In the genomic region with DNA sequence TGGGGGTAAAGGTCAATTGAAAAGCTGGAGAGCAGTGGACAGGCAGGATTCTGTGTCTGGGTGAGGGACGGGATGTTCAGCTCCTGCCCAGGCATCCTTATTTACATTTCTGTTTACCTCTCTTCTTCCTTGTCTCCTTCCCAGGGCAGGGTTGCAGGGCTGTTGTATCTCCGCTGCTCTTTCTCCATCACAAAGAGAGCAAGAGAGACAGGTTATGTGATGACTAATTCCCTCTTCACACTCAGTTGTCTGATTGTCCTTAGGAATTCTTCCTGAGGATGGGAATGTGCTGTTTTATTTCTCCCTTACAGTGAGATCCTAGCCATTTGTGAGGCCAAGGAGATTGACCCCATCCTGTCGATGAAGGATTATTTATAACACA, we compare ENCODE assay signal across 20 cellular contexts.
DNase-seq lines count a peak whose midpoint lies in the region; ATAC-seq, FAIRE-seq and TF ChIP-seq lines count a peak whose summit lies in the region.
"Had no signal": no experiment of that assay in that cellular context is flagged by ENCODE, and none has a peak within 500 bp of the region (broad histone marks: within the 10 kb centered on the region; RNA-seq: fewer than 3 reads in every experiment).

No MANE protein-coding gene starts in this region.

- H3K4me1 Mint-ChIP-seq in GM23338 (peaks cover 16% of the 10 kb centered on the region; the same call in 2 of the 3 replicates), endodermal cell (peaks cover 2% of the 10 kb centered on the region)

- in situ Hi-C loops in IMR-90 (cut with MboI; ENCODE audit: low sequenced_read_pairs): loop anchor here (5.0 kb wide), 1 partner anchor 48 kb away; no protein-coding TSS in a partner anchor

- H2BK15ac ChIP-seq in IMR-90 (ENCODE audit: low read depth, low read length): no peak overlapping the region

- H3K9ac ChIP-seq in IMR-90 (ENCODE audit: low read depth, low read length) (no peak overlapping the region), endodermal cell (ENCODE audit: extremely low read depth, low read length, poor library complexity, severe bottlenecking) (no peak overlapping the region), kidney (ENCODE audit: low read length in 2 of 2) (no peak overlapping the region)
- H3K9ac ChIP-seq: KMS-11 had no signal

- no peak overlapping the region for H3K4me3 ChIP-seq in GM23338
- H3K4me3 ChIP-seq in IMR-90 (ENCODE audit: insufficient read depth, low read depth, low read length): no peak overlapping the region
- no peak overlapping the region for H3K4me3 ChIP-seq in endodermal cell (ENCODE audit: low read length)
- H3K4me3 ChIP-seq in kidney (ENCODE audit: low read length in 2 of 2): no peak overlapping the region
- H3K4me3 ChIP-seq: GM12878, HAP-1 had no signal

- no peaks in the 10 kb centered on the region for H3F3A ChIP-seq in GM23338 (replicated peaks; ENCODE audit: low read depth)

- no peaks in the 10 kb centered on the region for H3K9me2 ChIP-seq in GM23338 (ENCODE audit: insufficient read depth)

- H3K9me1 ChIP-seq in IMR-90 (ENCODE audit: insufficient read depth, low read length): no peaks in the 10 kb centered on the region

- H3K36me3 Mint-ChIP-seq in GM23338 (ENCODE audit: low read depth): no peaks in the 10 kb centered on the region; the same call in 2 of the 3 replicates
- no peaks in the 10 kb centered on the region for H3K36me3 Mint-ChIP-seq in endodermal cell (ENCODE audit: low read depth)
- H3K36me3 Mint-ChIP-seq: CD4-positive, alpha-beta memory T cell had no signal

- H3K18ac ChIP-seq in IMR-90 (ENCODE audit: low read depth, low read length): no peak overlapping the region

- no TSS peak for BruUV-seq in IMR-90 (replicated peaks; lab: Mats Ljungman, UMichigan)

- H3K14ac ChIP-seq in IMR-90 (replicated peaks; ENCODE audit: low read depth, low read length): no peak overlapping the region

- TF ChIP-seq POLR2A in IMR-90 (IDR thresholded peaks at IDR 0.05; ENCODE audit: low read depth, low read length): no peak

- peak; percentile 32 for ATAC-seq in GM23338
- no peak for ATAC-seq in IMR-90 (ENCODE audit: low read depth)
- no peak for ATAC-seq in HG03520 (IDR thresholded peaks at IDR 0.05; ENCODE audit: unreplicated experiment)
- ATAC-seq in HG02798 (IDR thresholded peaks at IDR 0.05; ENCODE audit: poor library complexity, unreplicated experiment): no peak
- ATAC-seq: GM12878 had no signal

- H3K27me3 Mint-ChIP-seq in GM23338 (ENCODE audit: insufficient read depth, low read depth, poor library complexity) (peaks cover 99% of the 10 kb centered on the region), endodermal cell (ENCODE audit: insufficient read depth) (peaks cover 98% of the 10 kb centered on the region)
- H3K27me3 Mint-ChIP-seq: B cell had no signal

- intact Hi-C loops in IMR-90 (cut with micrococcal nuclease): no loop called here
- intact Hi-C loops in kidney (cut with DNase I): no loop called here

- H3K4me3 Mint-ChIP-seq in GM23338 (no peak overlapping the region), endodermal cell (no peak overlapping the region)
- H3K4me3 Mint-ChIP-seq: B cell; CD4-positive, alpha-beta memory T cell; IgD-negative memory B cell had no signal

- peaks cover 100% of the 10 kb centered on the region for H3K27me3 ChIP-seq in GM23338 (ENCODE audit: insufficient read depth)
- peaks cover 38% of the 10 kb centered on the region for H3K27me3 ChIP-seq in IMR-90 (ENCODE audit: control insufficient read depth, insufficient read depth, low read length)
- peaks cover 86% of the 10 kb centered on the region for H3K27me3 ChIP-seq in endodermal cell (ENCODE audit: control insufficient read depth, insufficient read depth, low read length, poor library complexity, severe bottlenecking)

- H3K27ac Mint-ChIP-seq in GM23338 (no peak overlapping the region), endodermal cell (no peak overlapping the region)
- H3K27ac Mint-ChIP-seq: B cell; CD4-positive, alpha-beta memory T cell; IgD-negative memory B cell had no signal

- H4K20me1 ChIP-seq in GM23338 (replicated peaks; ENCODE audit: insufficient read depth) (no peaks in the 10 kb centered on the region), IMR-90 (ENCODE audit: insufficient read depth, low read length) (no peaks in the 10 kb centered on the region)

- H3K79me1 ChIP-seq in IMR-90 (ENCODE audit: low read depth in 1 of 2, low read length in 2 of 2): no peaks in the 10 kb centered on the region

- H3K9me3 ChIP-seq in IMR-90 (ENCODE audit: control insufficient read depth, insufficient read depth, low read length) (no peaks in the 10 kb centered on the region), endodermal cell (ENCODE audit: control insufficient read depth, low read length) (no peaks in the 10 kb centered on the region), kidney (ENCODE audit: control insufficient read depth in 1 of 2, low read length in 2 of 2) (no peaks in the 10 kb centered on the region)
- H3K9me3 ChIP-seq: HAP-1 had no signal

- H2AFZ ChIP-seq in GM23338 (no peak overlapping the region), IMR-90 (replicated peaks; ENCODE audit: low read length, poor library complexity) (peak overlapping the region; percentile 21)

- H3K27ac ChIP-seq in GM23338 (ENCODE audit: low read depth) (no peak overlapping the region), IMR-90 (ENCODE audit: insufficient read depth, low read length) (no peak overlapping the region), endodermal cell (ENCODE audit: low read depth, low read length) (no peak overlapping the region), kidney (ENCODE audit: low read depth in 2 of 2, low read length in 2 of 2) (no peak overlapping the region)
- H3K27ac ChIP-seq: KMS-11 had no signal

- dilution Hi-C loops in IMR-90 (cut with HindIII; ENCODE audit: low sequenced_read_pairs, unreplicated experiment): no loop called here

- WGBS in IMR-90 (ENCODE audit: extremely low coverage in 2 of 2, insufficient read length in 1 of 2), 2 experiments: no CpG with 5 or more reads among the region's 3 CpGs
- WGBS in endodermal cell (ENCODE audit: insufficient coverage in 1 of 2, insufficient read length in 1 of 2), 2 experiments: 38 to 40% methylated on average over 1 to 2 of the region's 3 CpGs

- H4K5ac ChIP-seq in IMR-90 (ENCODE audit: low read depth, low read length): no peak overlapping the region

- no peak for TF ChIP-seq CTCF in GM23338 (conservative IDR thresholded peaks at IDR 0.05; ENCODE audit: low read depth in 2 of 2)
- TF ChIP-seq CTCF in IMR-90 (conservative IDR thresholded peaks at IDR 0.05; ENCODE audit: low read depth, low read length): no peak
- no peak for TF ChIP-seq CTCF in endodermal cell (conservative IDR thresholded peaks at IDR 0.05)
- TF ChIP-seq CTCF in kidney (IDR thresholded peaks at IDR 0.05; ENCODE audit: borderline replicate concordance, extremely low read depth, insufficient read depth): no peak

- no peak overlapping the region for H2AK5ac ChIP-seq in IMR-90 (ENCODE audit: low read depth, low read length)

- H3K36me3 ChIP-seq in GM23338 (ENCODE audit: insufficient read depth): no peaks in the 10 kb centered on the region
- no peaks in the 10 kb centered on the region for H3K36me3 ChIP-seq in IMR-90 (ENCODE audit: control insufficient read depth, insufficient read depth, low read length)
- no peaks in the 10 kb centered on the region for H3K36me3 ChIP-seq in endodermal cell (ENCODE audit: control insufficient read depth, insufficient read depth, low read length)
- no peaks in the 10 kb centered on the region for H3K36me3 ChIP-seq in kidney (ENCODE audit: control insufficient read depth in 1 of 2, insufficient read depth in 2 of 2, low read length in 2 of 2)
- H3K36me3 ChIP-seq: HAP-1 had no signal

- no peak overlapping the region for H3K56ac ChIP-seq in IMR-90 (ENCODE audit: extremely low read depth, insufficient read depth, low read length)

- H3K9me3 Mint-ChIP-seq in GM23338 (no peaks in the 10 kb centered on the region), endodermal cell (no peaks in the 10 kb centered on the region)
- H3K9me3 Mint-ChIP-seq: CD4-positive, alpha-beta memory T cell; IgD-negative memory B cell had no signal

- CTCF ChIA-PET in IMR-90 (lab: Yijun Ruan, JAX): no interaction called here

- POLR2A ChIA-PET in IMR-90 (lab: Charles Lee; ENCODE audit: unreplicated experiment): no interaction called here

- no peak overlapping the region for H2AK9ac ChIP-seq in IMR-90 (replicated peaks; ENCODE audit: low read depth, low read length, poor library complexity)

- H4K91ac ChIP-seq in IMR-90 (ENCODE audit: insufficient read depth, low read depth, low read length): no peak overlapping the region

- TF ChIP-seq RAD21 in IMR-90 (IDR thresholded peaks at IDR 0.05; ENCODE audit: low read length): no peak

- H3K4ac ChIP-seq in IMR-90 (ENCODE audit: low read depth, low read length): no peak overlapping the region

- H3K23ac ChIP-seq in IMR-90 (ENCODE audit: low read depth, low read length): no peak overlapping the region

- no peak overlapping the region for H2BK5ac ChIP-seq in IMR-90 (ENCODE audit: low read depth, low read length, poor library complexity, severe bottlenecking)

- H3K4me1 ChIP-seq in GM23338 (ENCODE audit: insufficient read depth): no peaks in the 10 kb centered on the region
- no peaks in the 10 kb centered on the region for H3K4me1 ChIP-seq in IMR-90 (ENCODE audit: control insufficient read depth, insufficient read depth, low read length)
- H3K4me1 ChIP-seq in endodermal cell (ENCODE audit: control insufficient read depth, insufficient read depth, low read length): no peaks in the 10 kb centered on the region
- H3K4me1 ChIP-seq in kidney (ENCODE audit: control insufficient read depth in 1 of 2, insufficient read depth in 1 of 2, low read depth in 1 of 2, low read length in 2 of 2): no peaks in the 10 kb centered on the region
- H3K4me1 ChIP-seq: HAP-1 had no signal

- DNase-seq in GM23338 (ENCODE audit: low spot score) (peak; percentile 42), IMR-90 (no peak), endodermal cell (peak; percentile 70), iPS-NIHi11 (ENCODE audit: low spot score) (peak; percentile 22), kidney (no peak), A172 (ENCODE audit: low spot score) (no peak)
- DNase-seq: C1 segment of cervical spinal cord; CD4-positive, alpha-beta memory T cell; DMS153; GOT3 had no signal

- no peak overlapping the region for H2BK120ac ChIP-seq in IMR-90 (ENCODE audit: low read depth, low read length)

- no peak for FAIRE-seq in kidney (lab: Jason Lieb, UNC)
- FAIRE-seq: A204.1, GM12878, GM18507, HTR-8/SVneo had no signal

- no peak overlapping the region for H2BK20ac ChIP-seq in IMR-90 (ENCODE audit: low read depth, low read length)

- no peaks in the 10 kb centered on the region for H3K79me2 ChIP-seq in GM23338 (replicated peaks; ENCODE audit: insufficient read depth)

- H4K8ac ChIP-seq in IMR-90 (ENCODE audit: low read depth in 2 of 2, low read length in 2 of 2): no peak overlapping the region

- H3K4me2 ChIP-seq in GM23338: no peak overlapping the region
- no peak overlapping the region for H3K4me2 ChIP-seq in IMR-90 (ENCODE audit: low read depth, low read length)
- H3K4me2 ChIP-seq: KMS-11 had no signal

Comparison
In these comparisons a context has a peak if more than half of its experiments do, and no peak if none do; other contexts are left out.
1. DNase-seq: peak in GM23338 (single experiment), endodermal cell (single experiment) and iPS-NIHi11 (single experiment); none in IMR-90 (single experiment), kidney (single experiment) and A172 (single experiment).